Comparison of ENCODE assay signal across 1 cellular context in the genomic region with DNA sequence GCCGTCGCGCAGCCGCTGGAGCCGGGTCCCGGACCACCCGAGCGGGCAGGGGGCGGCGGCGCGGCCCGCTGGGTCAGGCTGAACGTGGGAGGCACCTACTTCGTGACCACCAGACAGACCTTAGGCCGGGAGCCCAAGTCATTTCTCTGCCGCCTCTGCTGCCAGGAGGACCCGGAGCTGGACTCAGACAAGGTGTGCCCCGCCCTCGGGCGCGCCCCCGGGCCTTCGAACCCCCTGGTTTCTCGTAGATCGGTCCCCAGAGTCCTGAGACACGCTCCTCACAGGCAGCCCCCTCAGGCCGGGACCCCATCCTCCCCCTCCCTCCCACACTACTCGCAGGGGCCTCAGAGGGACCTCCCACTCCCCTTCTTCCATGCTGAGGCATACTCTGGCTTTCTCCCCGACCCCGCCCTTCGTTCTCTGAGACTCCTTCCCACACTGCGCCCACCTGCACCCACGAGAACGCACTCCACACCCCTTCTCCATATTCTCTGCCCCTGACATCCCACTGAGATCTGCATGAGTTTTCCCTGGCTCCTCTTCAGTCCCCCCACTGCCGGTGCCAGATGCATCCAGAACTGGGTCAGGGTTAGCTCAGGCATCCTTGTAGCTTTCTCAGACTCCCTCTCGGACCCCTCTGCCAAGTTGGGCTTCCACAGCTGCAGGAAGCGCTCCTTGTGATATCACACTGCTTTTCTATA.
TF ChIP-seq lines count a peak whose summit lies in the region.

No MANE protein-coding gene starts in this region.

TF ChIP-seq in WTC11, 78 proteins besides CTCF, POLR2A, EP300 and RAD21 (continued from another document):
- TF ChIP-seq, protein P1, sequence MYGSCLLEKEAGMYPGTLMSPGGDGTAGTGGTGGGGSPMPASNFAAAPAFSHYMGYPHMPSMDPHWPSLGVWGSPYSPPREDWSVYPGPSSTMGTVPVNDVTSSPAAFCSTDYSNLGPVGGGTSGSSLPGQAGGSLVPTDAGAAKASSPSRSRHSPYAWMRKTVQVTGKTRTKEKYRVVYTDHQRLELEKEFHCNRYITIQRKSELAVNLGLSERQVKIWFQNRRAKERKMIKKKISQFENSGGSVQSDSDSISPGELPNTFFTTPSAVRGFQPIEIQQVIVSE (CRISPR knock-in tag; IDR thresholded peaks at IDR 0.05; ENCODE audit: borderline replicate concordance) = no peak
- TF ChIP-seq ZNF121 (CRISPR knock-in tag; IDR thresholded peaks at IDR 0.05) = no peak
- no peak for TF ChIP-seq NFATC4 (CRISPR knock-in tag; IDR thresholded peaks at IDR 0.05)
- TF ChIP-seq NR1H2 (CRISPR knock-in tag; IDR thresholded peaks at IDR 0.05) = no peak
- no peak for TF ChIP-seq NR3C1 (CRISPR knock-in tag; conservative IDR thresholded peaks at IDR 0.05; ENCODE audit: low read depth)
- TF ChIP-seq SMAD4 (CRISPR knock-in tag; IDR thresholded peaks at IDR 0.05) = no peak
- TF ChIP-seq, protein P2, sequence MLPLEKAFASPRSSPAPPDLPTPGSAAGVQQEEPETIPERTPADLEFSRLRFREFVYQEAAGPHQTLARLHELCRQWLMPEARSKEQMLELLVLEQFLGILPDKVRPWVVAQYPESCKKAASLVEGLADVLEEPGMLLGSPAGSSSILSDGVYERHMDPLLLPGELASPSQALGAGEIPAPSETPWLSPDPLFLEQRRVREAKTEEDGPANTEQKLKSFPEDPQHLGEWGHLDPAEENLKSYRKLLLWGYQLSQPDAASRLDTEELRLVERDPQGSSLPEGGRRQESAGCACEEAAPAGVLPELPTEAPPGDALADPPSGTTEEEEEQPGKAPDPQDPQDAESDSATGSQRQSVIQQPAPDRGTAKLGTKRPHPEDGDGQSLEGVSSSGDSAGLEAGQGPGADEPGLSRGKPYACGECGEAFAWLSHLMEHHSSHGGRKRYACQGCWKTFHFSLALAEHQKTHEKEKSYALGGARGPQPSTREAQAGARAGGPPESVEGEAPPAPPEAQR (CRISPR knock-in tag; IDR thresholded peaks at IDR 0.05) = no peak
- TF ChIP-seq ZNF263 (CRISPR knock-in tag; IDR thresholded peaks at IDR 0.05; ENCODE audit: low read depth) = no peak
